Comparison of ENCODE assay signal across 18 cellular contexts in the genomic region with DNA sequence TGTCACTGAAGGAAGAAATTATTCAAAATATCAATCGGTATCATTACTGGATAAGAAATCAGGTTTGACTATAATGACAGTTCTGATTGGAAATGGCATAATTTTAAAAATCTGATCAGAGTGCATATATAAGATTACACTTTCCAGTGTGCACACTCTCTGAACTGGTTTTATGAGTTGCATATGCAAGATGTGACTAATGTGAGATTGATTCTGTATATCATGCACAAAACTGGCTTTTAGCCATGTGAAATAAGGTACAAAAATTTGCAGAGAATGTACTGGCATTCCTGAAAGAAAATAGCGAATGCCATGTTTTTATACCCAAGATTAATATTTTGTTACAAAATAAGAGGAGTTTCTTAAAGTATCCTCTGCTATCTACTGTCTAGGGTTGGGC.
DNase-seq lines count a peak whose midpoint lies in the region; ATAC-seq, FAIRE-seq and TF ChIP-seq lines count a peak whose summit lies in the region.
"Had no signal": no experiment of that assay in that cellular context is flagged by ENCODE, and none has a peak within 500 bp of the region (broad histone marks: within the 10 kb centered on the region; RNA-seq: fewer than 3 reads in every experiment).

No MANE protein-coding gene starts in this region.

- no peak overlapping the region for H3K4me2 ChIP-seq in SK-N-SH

- no peaks in the 10 kb centered on the region for H3K9me2 ChIP-seq in SK-N-SH

- no peak for DNase-seq in SK-N-SH
- DNase-seq in H54 (ENCODE audit: insufficient read length, low spot score): no peak
- DNase-seq in chondrocyte (ENCODE audit: low spot score): no peak
- DNase-seq in naive thymus-derived CD8-positive, alpha-beta T cell: no peak
- no peak for DNase-seq in left lobe of liver (ENCODE audit: low spot score)
- no peak for DNase-seq in NCI-H187 (lab: John Stamatoyannopoulos, UW)
- DNase-seq: Caco-2, GDM1, MM.1S, NCI-H1105, NCI-H1694 treated with DMSO at 0.1 percent for 48 hours, NCI-H446, NCI-H748 treated with DMSO at 0.1 percent for 48 hours had no signal

- CTCF ChIA-PET in SK-N-SH (lab: Yijun Ruan, JAX): interaction anchor here (1.2 kb wide), 1 partner anchor 9 kb away, joined by 7 read pairs; no protein-coding TSS in a partner anchor

- no peaks in the 10 kb centered on the region for H4K20me1 ChIP-seq in SK-N-SH (ENCODE audit: insufficient read depth)

- no peak for TF ChIP-seq POLR2A in H54 (IDR thresholded peaks at IDR 0.05; ENCODE audit: low read depth, low read length)

- H3K9me3 ChIP-seq in SK-N-SH: no peaks in the 10 kb centered on the region
- H3K9me3 ChIP-seq: Caco-2 had no signal

- peaks cover 12 to 32% of the 10 kb centered on the region in 2 experiments for H3K36me3 ChIP-seq in SK-N-SH (replicated peaks in 1 of 2; ENCODE audit: control insufficient read depth in 1 of 2, insufficient read depth in 2 of 2, low read length in 1 of 2)

- no peak overlapping the region for H3K4me3 ChIP-seq in SK-N-SH (ENCODE audit: low read depth in 2 of 2, low read length in 1 of 2)

- no peak for TF ChIP-seq RAD21 in SK-N-SH (IDR thresholded peaks at IDR 0.05; ENCODE audit: low read length)

- peak overlapping the region; percentile 75 for H3K27ac Mint-ChIP-seq in chondrocyte (ENCODE audit: unreplicated experiment)
- peak overlapping the region in 6 of 10 donors; percentile 5 to 71 (median 20) for H3K27ac Mint-ChIP-seq in naive thymus-derived CD8-positive, alpha-beta T cell
- H3K27ac Mint-ChIP-seq: CD14-positive monocyte had no signal

- ATAC-seq in SK-N-SH treated with all-trans-retinoic acid at 6 μM for 48 hours (no peak), GM18502 (IDR thresholded peaks at IDR 0.05; ENCODE audit: poor library complexity, unreplicated experiment) (no peak), left lobe of liver (no peak)
- ATAC-seq in naive thymus-derived CD8-positive, alpha-beta T cell: no peak

- no peaks in the 10 kb centered on the region for H3K9me3 Mint-ChIP-seq in chondrocyte (ENCODE audit: low read depth)
- H3K9me3 Mint-ChIP-seq in naive thymus-derived CD8-positive, alpha-beta T cell: no peaks in the 10 kb centered on the region

- peaks cover 17% of the 10 kb centered on the region for H3K4me1 Mint-ChIP-seq in chondrocyte (ENCODE audit: low read depth)
- H3K4me1 Mint-ChIP-seq in naive thymus-derived CD8-positive, alpha-beta T cell: peaks cover 19 to 43% (median 30%) of the 10 kb centered on the region in 4 donors

- peaks cover 6% of the 10 kb centered on the region for H3K36me3 Mint-ChIP-seq in chondrocyte (ENCODE audit: low read depth)
- H3K36me3 Mint-ChIP-seq in naive thymus-derived CD8-positive, alpha-beta T cell: peaks cover 0 to 39% (median 3%) of the 10 kb centered on the region in 3 donors

- H3F3A ChIP-seq in SK-N-SH (replicated peaks; ENCODE audit: insufficient read depth): peaks cover 9% of the 10 kb centered on the region

- WGBS in SK-N-SH (ENCODE audit: low lambda C conversion rate): 91% methylated on average over 2 of the region's 2 CpGs

- no peak overlapping the region for H2AFZ ChIP-seq in SK-N-SH (ENCODE audit: low read depth)

- no peaks in the 10 kb centered on the region for H3K4me1 ChIP-seq in SK-N-SH (ENCODE audit: control insufficient read depth in 1 of 2, insufficient read depth in 2 of 2, low read depth in 1 of 2, low read length in 1 of 2)
- H3K4me1 ChIP-seq: Caco-2 had no signal

- no peaks in the 10 kb centered on the region for H3K27me3 ChIP-seq in SK-N-SH (ENCODE audit: insufficient read depth)

- FAIRE-seq in H54 (lab: Jason Lieb, UNC): peak; percentile 15
- FAIRE-seq: H1 had no signal

- no peak overlapping the region for H3K4me3 Mint-ChIP-seq in chondrocyte (ENCODE audit: unreplicated experiment)
- no peak overlapping the region for H3K4me3 Mint-ChIP-seq in naive thymus-derived CD8-positive, alpha-beta T cell
- H3K4me3 Mint-ChIP-seq: CD14-positive monocyte had no signal

- H3K27me3 Mint-ChIP-seq in chondrocyte (ENCODE audit: low read depth): no peaks in the 10 kb centered on the region
- no peaks in the 10 kb centered on the region for H3K27me3 Mint-ChIP-seq in naive thymus-derived CD8-positive, alpha-beta T cell

- H3K79me2 ChIP-seq in SK-N-SH (ENCODE audit: insufficient read depth): no peaks in the 10 kb centered on the region

- TF ChIP-seq CTCF in SK-N-SH (IDR thresholded peaks at IDR 0.05) (no peak), chondrocyte (IDR thresholded peaks at IDR 0.05) (no peak)

- POLR2A ChIA-PET in SK-N-SH (lab: Yijun Ruan, JAX): no interaction called here
- POLR2A ChIA-PET in naive thymus-derived CD8-positive, alpha-beta T cell (lab: Charles Lee): no interaction called here

- 0 out of 4 replicates have a peak overlapping the region, but pooled peaks of 1 of the 2 experiments have one; percentile 11 for H3K27ac ChIP-seq in SK-N-SH (ENCODE audit: low read depth in 2 of 2, low read length in 1 of 2)
- H3K27ac ChIP-seq: 22Rv1 had no signal

- no peak for TF ChIP-seq EP300 in SK-N-SH (IDR thresholded peaks at IDR 0.05; ENCODE audit: borderline replicate concordance in 1 of 2, low read depth in 1 of 2, low read length in 1 of 2)

- H3K9ac ChIP-seq in SK-N-SH: no peak overlapping the region

TF ChIP-seq in SK-N-SH, 30 proteins besides CTCF, POLR2A, EP300 and RAD21:
- TF ChIP-seq, protein P1, sequence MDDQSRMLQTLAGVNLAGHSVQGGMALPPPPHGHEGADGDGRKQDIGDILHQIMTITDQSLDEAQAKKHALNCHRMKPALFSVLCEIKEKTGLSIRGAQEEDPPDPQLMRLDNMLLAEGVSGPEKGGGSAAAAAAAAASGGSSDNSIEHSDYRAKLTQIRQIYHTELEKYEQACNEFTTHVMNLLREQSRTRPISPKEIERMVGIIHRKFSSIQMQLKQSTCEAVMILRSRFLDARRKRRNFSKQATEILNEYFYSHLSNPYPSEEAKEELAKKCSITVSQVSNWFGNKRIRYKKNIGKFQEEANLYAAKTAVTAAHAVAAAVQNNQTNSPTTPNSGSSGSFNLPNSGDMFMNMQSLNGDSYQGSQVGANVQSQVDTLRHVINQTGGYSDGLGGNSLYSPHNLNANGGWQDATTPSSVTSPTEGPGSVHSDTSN (IDR thresholded peaks at IDR 0.05): 0 out of 2 replicates have a peak, but pooled peaks have one; percentile 8
- TF ChIP-seq GABPA (IDR thresholded peaks at IDR 0.05; ENCODE audit: low read depth): no peak

TF ChIP-seq in SK-N-SH treated with all-trans-retinoic acid at 6 μM for 48 hours, 23 proteins besides CTCF, POLR2A, EP300 and RAD21 (continues in another document):
- TF ChIP-seq TCF4 (CRISPR knock-in tag; IDR thresholded peaks at IDR 0.05; ENCODE audit: borderline replicate concordance) (no peak), ZFP30 (CRISPR knock-in tag; IDR thresholded peaks at IDR 0.05) (no peak), PPARA (CRISPR knock-in tag; IDR thresholded peaks at IDR 0.05; ENCODE audit: borderline replicate concordance) (no peak), ZNF565 (CRISPR knock-in tag; conservative IDR thresholded peaks at IDR 0.05; ENCODE audit: low read depth) (no peak), TSHZ2 (CRISPR knock-in tag; IDR thresholded peaks at IDR 0.05) (no peak), ISL1 (CRISPR knock-in tag; IDR thresholded peaks at IDR 0.05) (no peak)
- TF ChIP-seq, protein P2, sequence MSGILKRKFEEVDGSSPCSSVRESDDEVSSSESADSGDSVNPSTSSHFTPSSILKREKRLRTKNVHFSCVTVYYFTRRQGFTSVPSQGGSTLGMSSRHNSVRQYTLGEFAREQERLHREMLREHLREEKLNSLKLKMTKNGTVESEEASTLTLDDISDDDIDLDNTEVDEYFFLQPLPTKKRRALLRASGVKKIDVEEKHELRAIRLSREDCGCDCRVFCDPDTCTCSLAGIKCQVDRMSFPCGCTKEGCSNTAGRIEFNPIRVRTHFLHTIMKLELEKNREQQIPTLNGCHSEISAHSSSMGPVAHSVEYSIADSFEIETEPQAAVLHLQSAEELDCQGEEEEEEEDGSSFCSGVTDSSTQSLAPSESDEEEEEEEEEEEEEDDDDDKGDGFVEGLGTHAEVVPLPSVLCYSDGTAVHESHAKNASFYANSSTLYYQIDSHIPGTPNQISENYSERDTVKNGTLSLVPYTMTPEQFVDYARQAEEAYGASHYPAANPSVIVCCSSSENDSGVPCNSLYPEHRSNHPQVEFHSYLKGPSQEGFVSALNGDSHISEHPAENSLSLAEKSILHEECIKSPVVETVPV (CRISPR knock-in tag; IDR thresholded peaks at IDR 0.05): no peak
